26 cellular contexts compared by ENCODE assay signal in the genomic region with DNA sequence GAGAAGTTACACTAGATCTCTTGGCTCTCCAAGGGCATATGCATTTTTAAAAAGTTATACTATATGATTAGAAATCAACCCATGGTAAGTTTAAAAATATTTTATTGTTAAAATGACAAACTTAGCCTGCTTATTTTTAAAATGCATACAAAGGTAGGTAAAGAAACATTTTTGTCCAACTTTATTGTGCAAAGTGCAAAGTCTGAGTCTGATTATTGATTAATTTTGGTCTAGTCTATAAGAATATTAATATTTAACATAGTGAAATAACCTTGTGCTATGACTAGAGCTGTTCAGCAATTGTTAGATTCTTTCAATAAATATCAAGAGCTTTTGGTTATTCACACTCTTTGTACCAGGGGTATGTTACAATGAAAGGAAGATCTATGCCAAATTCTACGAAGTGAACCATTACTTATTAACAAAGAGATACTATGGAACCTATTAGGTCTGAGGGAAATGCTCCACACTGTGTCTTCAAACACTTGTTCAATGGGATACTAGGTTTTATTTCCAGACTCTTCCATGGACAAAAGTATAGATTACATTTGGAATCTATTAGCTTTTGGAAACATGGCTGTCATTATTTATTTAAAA.
"Had no signal": no experiment of that assay in that cellular context is flagged by ENCODE, and none has a peak within 500 bp of the region (broad histone marks: within the 10 kb centered on the region; RNA-seq: fewer than 3 reads in every experiment).

No MANE protein-coding gene starts in this region.

- H3K27ac Mint-ChIP-seq: dendritic cell treated with granulocyte-macrophage colony-stimulating factor and Interleukin-4, amounts not matched to agents 40 ng/mL and 50 ng/mL, for 4 days; effector memory CD8-positive, alpha-beta T cell; endodermal cell; immature natural killer cell; mesothelial cell of epicardium had no signal

- ATAC-seq: effector memory CD8-positive, alpha-beta T cell; esophagus mucosa; gastrocnemius medialis; heart right ventricle; left cardiac atrium; mucosa of descending colon had no signal

- H3K9me3 ChIP-seq: colonic mucosa, esophagus squamous epithelium, gastrocnemius medialis, heart right ventricle, left ventricle myocardium inferior, mucosa of descending colon had no signal

- FAIRE-seq: keratinocyte had no signal

- H3K4me3 ChIP-seq: colonic mucosa, esophagus squamous epithelium, gastrocnemius medialis, heart right ventricle, left ventricle myocardium inferior, lung, mucosa of descending colon had no signal

- H3K27ac ChIP-seq: colonic mucosa, epithelial cell of prostate, esophagus squamous epithelium, gastrocnemius medialis, heart right ventricle, left ventricle myocardium inferior had no signal

- H3K4me1 ChIP-seq: colonic mucosa, esophagus squamous epithelium, gastrocnemius medialis, heart right ventricle, left ventricle myocardium inferior had no signal

- H3K4me3 Mint-ChIP-seq: dendritic cell treated with granulocyte-macrophage colony-stimulating factor and Interleukin-4, amounts not matched to agents 40 ng/mL and 50 ng/mL, for 4 days; effector memory CD8-positive, alpha-beta T cell; endodermal cell; immature natural killer cell; mesothelial cell of epicardium had no signal

- H3K4me1 Mint-ChIP-seq: endodermal cell, mesothelial cell of epicardium had no signal

- H3K9me3 Mint-ChIP-seq: dendritic cell treated with granulocyte-macrophage colony-stimulating factor and Interleukin-4, amounts not matched to agents 40 ng/mL and 50 ng/mL, for 4 days; effector memory CD8-positive, alpha-beta T cell; endodermal cell; immature natural killer cell; mesothelial cell of epicardium had no signal

- DNase-seq: cerebellar nuclear complex; colonic mucosa; cortex of kidney; effector CD8-positive, alpha-beta T cell; effector memory CD8-positive, alpha-beta T cell; endodermal cell; erythroblast; esophagus squamous epithelium; foreskin fibroblast; foreskin melanocyte; gastrocnemius medialis; glutamatergic neuron; head of caudate nucleus; heart right ventricle; hypothalamus; immature natural killer cell; left cardiac atrium; left ventricle myocardium inferior; mesenchymal stem cell; mucosa of descending colon had no signal

- H3K36me3 Mint-ChIP-seq: immature natural killer cell, mesothelial cell of epicardium had no signal

- H3K27me3 ChIP-seq: colonic mucosa, esophagus squamous epithelium, gastrocnemius medialis, heart right ventricle had no signal

- H3K36me3 ChIP-seq: colonic mucosa, esophagus squamous epithelium, gastrocnemius medialis, heart right ventricle, left ventricle myocardium inferior had no signal
